ENCODE assay signal across 1 cellular context in genomic region chr15:64151727-64152506, GRCh38.
TF ChIP-seq lines count a peak whose summit lies in the region.

Gene SNX22, plus strand, starts transcription at chr15:64151731. Its CDS starts 45 bp downstream, at chr15:64151776.

TF ChIP-seq in K562, 482 proteins besides CTCF, POLR2A, EP300 and RAD21 (continued from another document):
- TF ChIP-seq, protein P1, sequence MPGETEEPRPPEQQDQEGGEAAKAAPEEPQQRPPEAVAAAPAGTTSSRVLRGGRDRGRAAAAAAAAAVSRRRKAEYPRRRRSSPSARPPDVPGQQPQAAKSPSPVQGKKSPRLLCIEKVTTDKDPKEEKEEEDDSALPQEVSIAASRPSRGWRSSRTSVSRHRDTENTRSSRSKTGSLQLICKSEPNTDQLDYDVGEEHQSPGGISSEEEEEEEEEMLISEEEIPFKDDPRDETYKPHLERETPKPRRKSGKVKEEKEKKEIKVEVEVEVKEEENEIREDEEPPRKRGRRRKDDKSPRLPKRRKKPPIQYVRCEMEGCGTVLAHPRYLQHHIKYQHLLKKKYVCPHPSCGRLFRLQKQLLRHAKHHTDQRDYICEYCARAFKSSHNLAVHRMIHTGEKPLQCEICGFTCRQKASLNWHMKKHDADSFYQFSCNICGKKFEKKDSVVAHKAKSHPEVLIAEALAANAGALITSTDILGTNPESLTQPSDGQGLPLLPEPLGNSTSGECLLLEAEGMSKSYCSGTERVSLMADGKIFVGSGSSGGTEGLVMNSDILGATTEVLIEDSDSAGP (CRISPR knock-in tag; IDR thresholded peaks at IDR 0.05): no peak
